Comparison of ENCODE assay signal across 7 cellular contexts in the genomic region with DNA sequence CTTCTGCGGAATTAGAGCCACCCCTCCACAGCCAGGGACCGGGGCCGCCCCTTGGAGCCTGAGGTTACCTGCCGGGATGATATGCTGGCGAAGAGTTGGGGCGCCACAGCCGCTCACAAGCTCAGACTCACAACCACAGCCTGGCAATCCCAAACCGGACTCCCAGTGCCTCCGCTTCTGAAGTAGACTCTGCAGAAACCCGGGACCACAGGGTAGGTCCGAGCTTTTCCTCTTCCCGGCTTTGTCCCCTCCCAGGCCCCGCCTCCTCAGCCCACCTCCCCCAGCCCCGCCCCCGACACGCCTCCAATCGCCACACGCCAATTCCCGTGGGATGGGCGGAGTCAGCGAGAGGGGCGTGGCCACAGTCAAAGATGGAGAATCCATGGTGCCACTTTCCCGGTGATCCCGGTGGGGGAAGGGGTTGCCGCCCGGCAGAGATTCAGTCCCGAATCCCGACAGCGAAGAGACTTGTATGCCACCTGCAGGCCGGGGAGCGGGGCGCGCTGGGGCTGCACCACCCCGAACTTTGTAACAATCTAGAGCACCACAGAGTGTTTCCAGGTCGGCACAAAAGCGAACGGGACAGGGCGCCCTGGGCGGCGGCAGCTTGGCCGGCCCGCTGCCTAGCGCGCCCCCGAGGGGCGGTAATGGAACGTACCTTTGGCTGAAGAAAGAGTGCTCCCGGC. TPM values are rescaled to one million over a fixed set of nuclear protein-coding genes. Genes with fewer than 3 reads are reported as not detected.
DNase-seq lines count a peak whose midpoint lies in the region; ATAC-seq, FAIRE-seq and TF ChIP-seq lines count a peak whose summit lies in the region.

A gene (minus strand): TSS at position 201 of the 686 bp plus-strand sequence. CDS start 3,520 bp downstream, outside the sequence.

- H3K4me3 Mint-ChIP-seq in T-helper 2 cell treated with Interferon-gamma antibody and Interleukin-4, amounts not matched to agents 5 μg/mL and 100 μg/mL, for 36 hours = peak within 1 kb of the TSS; percentile 100
- peak within 1 kb of the TSS; percentile 92 for H3K4me3 Mint-ChIP-seq in astrocyte (ENCODE audit: unreplicated experiment)

- H3K27ac ChIP-seq in astrocyte (ENCODE audit: low read depth, low read length) = peak within 1 kb of the TSS; percentile 66

- H3K9me3 Mint-ChIP-seq in T-helper 2 cell treated with Interferon-gamma antibody and Interleukin-4, amounts not matched to agents 5 μg/mL and 100 μg/mL, for 36 hours = no peaks in the 10 kb centered on the region
- no peaks in the 10 kb centered on the region for H3K9me3 Mint-ChIP-seq in astrocyte (ENCODE audit: unreplicated experiment)

- H3K9ac ChIP-seq in astrocyte (ENCODE audit: low read length) = peak within 1 kb of the TSS; percentile 81

- no peaks in the 10 kb centered on the region for H3K9me3 ChIP-seq in astrocyte (ENCODE audit: insufficient read depth, low read depth, low read length)

- H3K36me3 Mint-ChIP-seq in T-helper 2 cell treated with Interferon-gamma antibody and Interleukin-4, amounts not matched to agents 5 μg/mL and 100 μg/mL, for 36 hours (ENCODE audit: low read depth) = peaks cover 21% of the 10 kb centered on the region
- H3K36me3 Mint-ChIP-seq in astrocyte (ENCODE audit: low read depth, unreplicated experiment) = peaks cover 18% of the 10 kb centered on the region

- H3K4me3 ChIP-seq in astrocyte (ENCODE audit: insufficient read depth, low read depth, low read length) (peak within 1 kb of the TSS; percentile 84), retinal pigment epithelial cell (ENCODE audit: low read length) (peak within 1 kb of the TSS; percentile 80)

- peaks cover 8% of the 10 kb centered on the region for H3K79me2 ChIP-seq in astrocyte (ENCODE audit: insufficient read depth, low read length)

- H3K36me3 ChIP-seq in astrocyte (ENCODE audit: insufficient read depth, low read length) = peaks cover 24% of the 10 kb centered on the region

- H3K27me3 ChIP-seq in astrocyte (ENCODE audit: insufficient read depth, low read length) = no peaks in the 10 kb centered on the region

- H3K4me2 ChIP-seq in astrocyte (ENCODE audit: low read length) = peak within 1 kb of the TSS; percentile 90

- H3K4me1 ChIP-seq in astrocyte (ENCODE audit: insufficient read depth, low read length) = peaks cover 10% of the 10 kb centered on the region

- DNase-seq in NCI-H1930 (lab: John Stamatoyannopoulos, UW) (peak; percentile 92 to 95), astrocyte (ENCODE audit: low read depth) (peak; percentile 73), hepatic stellate cell (ENCODE audit: low spot score) (peak; percentile 93), retinal pigment epithelial cell (ENCODE audit: low read depth) (peak; percentile 75)
- peak; percentile 90 for DNase-seq in T-helper 2 cell treated with Interferon-gamma antibody and Interleukin-4, amounts not matched to agents 5 μg/mL and 100 μg/mL, for 36 hours (ENCODE audit: low spot score)

- H3K4me1 Mint-ChIP-seq in T-helper 2 cell treated with Interferon-gamma antibody and Interleukin-4, amounts not matched to agents 5 μg/mL and 100 μg/mL, for 36 hours (ENCODE audit: low read depth) = peaks cover 32% of the 10 kb centered on the region
- H3K4me1 Mint-ChIP-seq in astrocyte (ENCODE audit: low read depth, unreplicated experiment) = peaks cover 40% of the 10 kb centered on the region

- no peak for FAIRE-seq in astrocyte (lab: Jason Lieb, UNC)

- H3K27ac Mint-ChIP-seq in T-helper 2 cell treated with Interferon-gamma antibody and Interleukin-4, amounts not matched to agents 5 μg/mL and 100 μg/mL, for 36 hours = peak within 1 kb of the TSS; percentile 78
- H3K27ac Mint-ChIP-seq in astrocyte (ENCODE audit: unreplicated experiment) = peak within 1 kb of the TSS; percentile 80

- H4K20me1 ChIP-seq in astrocyte (ENCODE audit: insufficient read depth, low read length) = no peaks in the 10 kb centered on the region

- ATAC-seq in GM18502 (IDR thresholded peaks at IDR 0.05; ENCODE audit: poor library complexity, unreplicated experiment) = peak; percentile 79
- peak; percentile 76 for ATAC-seq in HG02943 (IDR thresholded peaks at IDR 0.05; ENCODE audit: low read depth, unreplicated experiment)

- no peak for TF ChIP-seq CTCF in astrocyte (IDR thresholded peaks at IDR 0.05; ENCODE audit: insufficient read depth, low read depth, low read length)
- peak; percentile 58 for TF ChIP-seq CTCF in retinal pigment epithelial cell (conservative IDR thresholded peaks at IDR 0.05; ENCODE audit: low read depth, low read length)

- H3K27me3 Mint-ChIP-seq in T-helper 2 cell treated with Interferon-gamma antibody and Interleukin-4, amounts not matched to agents 5 μg/mL and 100 μg/mL, for 36 hours (ENCODE audit: low read depth) = no peaks in the 10 kb centered on the region
- H3K27me3 Mint-ChIP-seq in astrocyte (ENCODE audit: low read depth, unreplicated experiment) = no peaks in the 10 kb centered on the region

- H2AFZ ChIP-seq in astrocyte (ENCODE audit: low read depth, low read length) = peak within 1 kb of the TSS; percentile 92

RNA-seq across cellular contexts. Expression of the gene that starts here (rescaled TPM):
- total RNA-seq in astrocyte = 160 and 181 TPM in 2 replicates

Comparison
In these comparisons a context has a peak if more than half of its experiments do, and no peak if none do; other contexts are left out.
1. Peak in every context shown above with its lines: DNase-seq, ATAC-seq, H3K4me3 ChIP-seq and H3K27ac ChIP-seq.